Comparison of ENCODE assay signal across 2 cellular contexts in the genomic region with DNA sequence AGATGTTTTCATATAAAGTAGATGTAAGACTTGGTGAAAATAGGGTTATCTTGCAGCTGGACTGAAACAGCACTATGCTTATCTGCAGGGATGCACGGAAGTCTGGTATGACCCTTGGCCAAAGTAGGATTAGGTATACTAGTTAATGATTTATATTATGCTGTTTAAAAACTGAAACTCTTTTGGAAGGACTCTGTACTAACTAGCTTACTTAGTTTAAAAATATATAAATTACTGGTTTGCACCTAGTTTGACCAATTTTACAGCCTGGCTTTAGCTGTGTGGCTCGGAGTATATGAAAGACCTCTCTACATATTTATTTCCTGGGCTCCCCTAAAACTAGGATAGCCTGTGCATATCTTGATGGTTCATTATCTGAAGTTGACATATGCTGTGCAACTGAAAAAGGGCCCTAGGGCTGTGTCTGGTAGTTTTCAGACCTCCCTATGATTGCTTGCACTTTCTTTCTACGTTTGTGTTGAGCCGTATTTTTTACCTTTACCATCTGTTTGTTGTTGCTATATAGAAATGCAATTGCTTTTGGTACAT.
TF ChIP-seq lines count a peak whose summit lies in the region.

No MANE protein-coding gene starts in this region.

TF ChIP-seq in GM23338, 12 proteins besides CTCF, POLR2A, EP300 and RAD21 (continued from another document):
- TF ChIP-seq, protein P1, sequence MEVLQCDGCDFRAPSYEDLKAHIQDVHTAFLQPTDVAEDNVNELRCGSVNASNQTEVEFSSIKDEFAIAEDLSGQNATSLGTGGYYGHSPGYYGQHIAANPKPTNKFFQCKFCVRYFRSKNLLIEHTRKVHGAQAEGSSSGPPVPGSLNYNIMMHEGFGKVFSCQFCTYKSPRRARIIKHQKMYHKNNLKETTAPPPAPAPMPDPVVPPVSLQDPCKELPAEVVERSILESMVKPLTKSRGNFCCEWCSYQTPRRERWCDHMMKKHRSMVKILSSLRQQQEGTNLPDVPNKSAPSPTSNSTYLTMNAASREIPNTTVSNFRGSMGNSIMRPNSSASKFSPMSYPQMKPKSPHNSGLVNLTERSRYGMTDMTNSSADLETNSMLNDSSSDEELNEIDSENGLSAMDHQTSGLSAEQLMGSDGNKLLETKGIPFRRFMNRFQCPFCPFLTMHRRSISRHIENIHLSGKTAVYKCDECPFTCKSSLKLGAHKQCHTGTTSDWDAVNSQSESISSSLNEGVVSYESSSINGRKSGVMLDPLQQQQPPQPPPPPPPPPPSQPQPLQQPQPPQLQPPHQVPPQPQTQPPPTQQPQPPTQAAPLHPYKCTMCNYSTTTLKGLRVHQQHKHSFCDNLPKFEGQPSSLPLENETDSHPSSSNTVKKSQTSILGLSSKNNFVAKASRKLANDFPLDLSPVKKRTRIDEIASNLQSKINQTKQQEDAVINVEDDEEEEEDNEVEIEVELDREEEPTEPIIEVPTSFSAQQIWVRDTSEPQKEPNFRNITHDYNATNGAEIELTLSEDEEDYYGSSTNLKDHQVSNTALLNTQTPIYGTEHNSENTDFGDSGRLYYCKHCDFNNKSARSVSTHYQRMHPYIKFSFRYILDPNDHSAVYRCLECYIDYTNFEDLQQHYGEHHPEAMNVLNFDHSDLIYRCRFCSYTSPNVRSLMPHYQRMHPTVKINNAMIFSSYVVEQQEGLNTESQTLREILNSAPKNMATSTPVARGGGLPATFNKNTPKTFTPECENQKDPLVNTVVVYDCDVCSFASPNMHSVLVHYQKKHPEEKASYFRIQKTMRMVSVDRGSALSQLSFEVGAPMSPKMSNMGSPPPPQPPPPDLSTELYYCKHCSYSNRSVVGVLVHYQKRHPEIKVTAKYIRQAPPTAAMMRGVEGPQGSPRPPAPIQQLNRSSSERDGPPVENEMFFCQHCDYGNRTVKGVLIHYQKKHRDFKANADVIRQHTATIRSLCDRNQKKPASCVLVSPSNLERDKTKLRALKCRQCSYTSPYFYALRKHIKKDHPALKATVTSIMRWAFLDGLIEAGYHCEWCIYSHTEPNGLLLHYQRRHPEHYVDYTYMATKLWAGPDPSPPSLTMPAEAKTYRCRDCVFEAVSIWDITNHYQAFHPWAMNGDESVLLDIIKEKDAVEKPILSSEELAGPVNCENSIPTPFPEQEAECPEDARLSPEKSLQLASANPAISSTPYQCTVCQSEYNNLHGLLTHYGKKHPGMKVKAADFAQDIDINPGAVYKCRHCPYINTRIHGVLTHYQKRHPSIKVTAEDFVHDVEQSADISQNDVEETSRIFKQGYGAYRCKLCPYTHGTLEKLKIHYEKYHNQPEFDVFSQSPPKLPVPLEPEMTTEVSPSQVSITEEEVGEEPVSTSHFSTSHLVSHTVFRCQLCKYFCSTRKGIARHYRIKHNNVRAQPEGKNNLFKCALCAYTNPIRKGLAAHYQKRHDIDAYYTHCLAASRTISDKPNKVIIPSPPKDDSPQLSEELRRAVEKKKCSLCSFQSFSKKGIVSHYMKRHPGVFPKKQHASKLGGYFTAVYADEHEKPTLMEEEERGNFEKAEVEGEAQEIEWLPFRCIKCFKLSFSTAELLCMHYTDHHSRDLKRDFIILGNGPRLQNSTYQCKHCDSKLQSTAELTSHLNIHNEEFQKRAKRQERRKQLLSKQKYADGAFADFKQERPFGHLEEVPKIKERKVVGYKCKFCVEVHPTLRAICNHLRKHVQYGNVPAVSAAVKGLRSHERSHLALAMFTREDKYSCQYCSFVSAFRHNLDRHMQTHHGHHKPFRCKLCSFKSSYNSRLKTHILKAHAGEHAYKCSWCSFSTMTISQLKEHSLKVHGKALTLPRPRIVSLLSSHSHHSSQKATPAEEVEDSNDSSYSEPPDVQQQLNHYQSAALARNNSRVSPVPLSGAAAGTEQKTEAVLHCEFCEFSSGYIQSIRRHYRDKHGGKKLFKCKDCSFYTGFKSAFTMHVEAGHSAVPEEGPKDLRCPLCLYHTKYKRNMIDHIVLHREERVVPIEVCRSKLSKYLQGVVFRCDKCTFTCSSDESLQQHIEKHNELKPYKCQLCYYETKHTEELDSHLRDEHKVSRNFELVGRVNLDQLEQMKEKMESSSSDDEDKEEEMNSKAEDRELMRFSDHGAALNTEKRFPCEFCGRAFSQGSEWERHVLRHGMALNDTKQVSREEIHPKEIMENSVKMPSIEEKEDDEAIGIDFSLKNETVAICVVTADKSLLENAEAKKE (CRISPR knock-in tag; IDR thresholded peaks at IDR 0.05): no peak

TF ChIP-seq in WTC11, 78 proteins besides CTCF, POLR2A, EP300 and RAD21 (continued from another document):
- TF ChIP-seq, protein P2, sequence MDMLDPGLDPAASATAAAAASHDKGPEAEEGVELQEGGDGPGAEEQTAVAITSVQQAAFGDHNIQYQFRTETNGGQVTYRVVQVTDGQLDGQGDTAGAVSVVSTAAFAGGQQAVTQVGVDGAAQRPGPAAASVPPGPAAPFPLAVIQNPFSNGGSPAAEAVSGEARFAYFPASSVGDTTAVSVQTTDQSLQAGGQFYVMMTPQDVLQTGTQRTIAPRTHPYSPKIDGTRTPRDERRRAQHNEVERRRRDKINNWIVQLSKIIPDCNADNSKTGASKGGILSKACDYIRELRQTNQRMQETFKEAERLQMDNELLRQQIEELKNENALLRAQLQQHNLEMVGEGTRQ (CRISPR knock-in tag; IDR thresholded peaks at IDR 0.05): no peak
- no peak for TF ChIP-seq SOX15 (CRISPR knock-in tag; IDR thresholded peaks at IDR 0.05)
- TF ChIP-seq NR3C1 (CRISPR knock-in tag; conservative IDR thresholded peaks at IDR 0.05; ENCODE audit: low read depth): no peak
- TF ChIP-seq, protein P3, sequence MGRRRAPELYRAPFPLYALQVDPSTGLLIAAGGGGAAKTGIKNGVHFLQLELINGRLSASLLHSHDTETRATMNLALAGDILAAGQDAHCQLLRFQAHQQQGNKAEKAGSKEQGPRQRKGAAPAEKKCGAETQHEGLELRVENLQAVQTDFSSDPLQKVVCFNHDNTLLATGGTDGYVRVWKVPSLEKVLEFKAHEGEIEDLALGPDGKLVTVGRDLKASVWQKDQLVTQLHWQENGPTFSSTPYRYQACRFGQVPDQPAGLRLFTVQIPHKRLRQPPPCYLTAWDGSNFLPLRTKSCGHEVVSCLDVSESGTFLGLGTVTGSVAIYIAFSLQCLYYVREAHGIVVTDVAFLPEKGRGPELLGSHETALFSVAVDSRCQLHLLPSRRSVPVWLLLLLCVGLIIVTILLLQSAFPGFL (CRISPR knock-in tag; IDR thresholded peaks at IDR 0.05; ENCODE audit: borderline replicate concordance): no peak
- no peak for TF ChIP-seq ELF4 (CRISPR knock-in tag; IDR thresholded peaks at IDR 0.05; ENCODE audit: low read depth)
